In genomic region chr2:73282924-73283544, GRCh38 we compare ENCODE assay signal across 7 cellular contexts. TPM values are rescaled to one million over a fixed set of nuclear protein-coding genes. Genes with fewer than 3 reads are reported as not detected.
A peak's percentile ranks its signal among the peaks of the same experiment; 100 is the strongest.
DNase-seq lines count a peak whose midpoint lies in the region; ATAC-seq and TF ChIP-seq lines count a peak whose summit lies in the region.

No MANE protein-coding gene starts in this region.

- ATAC-seq in HG03039 (IDR thresholded peaks at IDR 0.05; ENCODE audit: unreplicated experiment) = no peak

- H3K9ac ChIP-seq in neuronal stem cell (ENCODE audit: low read depth, low read length, poor library complexity) = peak overlapping the region; percentile 82

- H3K27ac ChIP-seq in neuronal stem cell (replicated peaks; ENCODE audit: low read length) = no peak overlapping the region

- 0 out of 2 replicates have a peak, but pooled peaks cover 6% of the 10 kb centered on the region for H3K27me3 ChIP-seq in MG63
- H3K27me3 ChIP-seq in neuronal stem cell (ENCODE audit: control insufficient read depth in 3 of 3, insufficient read depth in 3 of 3, low read depth in 1 of 3, low read length in 3 of 3) = peaks cover 0 to 32% (median 15%) of the 10 kb centered on the region in 3 experiments

- H2BK120ac ChIP-seq in neuronal stem cell (ENCODE audit: low read depth, low read length) = no peak overlapping the region

- peak overlapping the region; percentile 98 for H2AFZ ChIP-seq in neuronal stem cell (ENCODE audit: low read length)

- H3K36me3 ChIP-seq in MG63 (no peaks in the 10 kb centered on the region), neuronal stem cell (replicated peaks in 1 of 2; ENCODE audit: control insufficient read depth in 2 of 2, insufficient read depth in 2 of 2, low read length in 2 of 2) (no peaks in the 10 kb centered on the region)

- H2BK15ac ChIP-seq in neuronal stem cell (ENCODE audit: low read length) = peak overlapping the region; percentile 41

- peak overlapping the region; percentile 85 for H3K4me2 ChIP-seq in neuronal stem cell (ENCODE audit: insufficient read depth, low read length, poor library complexity, severe bottlenecking)

- peaks cover 5 to 12% of the 10 kb centered on the region in 2 donors for H3K4me1 ChIP-seq in neuronal stem cell (ENCODE audit: control insufficient read depth in 2 of 2, insufficient read depth in 1 of 2, low read depth in 1 of 2, low read length in 2 of 2)

- peak overlapping the region; percentile 3 for H2AK5ac ChIP-seq in neuronal stem cell (ENCODE audit: low read depth, low read length)

- DNase-seq in GM12864 (ENCODE audit: low read depth) = no peak
- DNase-seq in MG63 = no peak
- DNase-seq in cardiac fibroblast (ENCODE audit: low read depth in 2 of 2) = no peak
- no peak for DNase-seq in neuronal stem cell (ENCODE audit: low spot score)
- no peak for DNase-seq in DMS53 (lab: John Stamatoyannopoulos, UW)
- DNase-seq in GM19240 (ENCODE audit: insufficient read length, low spot score) = no peak

- H3K9me3 ChIP-seq in MG63 (no peaks in the 10 kb centered on the region), neuronal stem cell (replicated peaks in 1 of 2; ENCODE audit: control insufficient read depth in 2 of 2, insufficient read depth in 1 of 2, low read depth in 1 of 2, low read length in 2 of 2) (peaks cover 0 to 2% of the 10 kb centered on the region in 2 donors)

- no peak overlapping the region for H3K4ac ChIP-seq in neuronal stem cell (ENCODE audit: low read length)

- H3K23ac ChIP-seq in neuronal stem cell (ENCODE audit: low read depth, low read length, poor library complexity) = peak overlapping the region; percentile 80

- no peaks in the 10 kb centered on the region for H3K79me1 ChIP-seq in neuronal stem cell (ENCODE audit: low read depth, low read length)

- H3K18ac ChIP-seq in neuronal stem cell (ENCODE audit: low read length) = peak overlapping the region; percentile 88

- WGBS in neuronal stem cell (ENCODE audit: extremely low coverage in 2 of 2, insufficient read length in 2 of 2, insufficient replicate concordance in 1 of 2), 2 donors = no CpG with 5 or more reads among the region's 5 CpGs

- H2BK12ac ChIP-seq in neuronal stem cell (ENCODE audit: low read length) = peak overlapping the region; percentile 47

- no peak overlapping the region for H2BK5ac ChIP-seq in neuronal stem cell (ENCODE audit: low read length)

- H3K14ac ChIP-seq in neuronal stem cell (ENCODE audit: low read length) = no peak overlapping the region

- TF ChIP-seq CTCF in GM12864 (IDR thresholded peaks at IDR 0.05; ENCODE audit: low read depth, low read length, missing control alignments) (peak; percentile 16), cardiac fibroblast (IDR thresholded peaks at IDR 0.05; ENCODE audit: low read depth, low read length) (no peak)

- no peak overlapping the region for H4K8ac ChIP-seq in neuronal stem cell (ENCODE audit: low read depth, low read length)

- H3K4me3 ChIP-seq in GM12864 (ENCODE audit: low read depth, low read length) = peak overlapping the region; percentile 83
- H3K4me3 ChIP-seq in MG63 = peak overlapping the region; percentile 57
- H3K4me3 ChIP-seq in cardiac fibroblast (replicated peaks in 1 of 2; ENCODE audit: low read depth in 2 of 2, low read length in 2 of 2) = peak overlapping the region; percentile 62 to 74
- peak overlapping the region; percentile 75 to 92 for H3K4me3 ChIP-seq in neuronal stem cell (ENCODE audit: low read length in 2 of 2)

- no peak overlapping the region for H4K91ac ChIP-seq in neuronal stem cell (ENCODE audit: low read depth, low read length, poor library complexity)

RNA-seq across cellular contexts. Expression of gene FBXO41, which starts 1.2 kb away (rescaled TPM):
- total RNA-seq in MG63 (2014; rRNA removed; shearing (Covaris generic); ENCODE audit: low replicate concordance) = 0.32 and 1.4 TPM in 2 replicates
- 3.3 TPM for polyA plus RNA-seq in neuronal stem cell (2013, experiment 1 of 2)
- polyA plus RNA-seq in neuronal stem cell (2013, experiment 2 of 2) = 3.3 TPM

RNA-seq across cellular contexts. Expression of gene EGR4, which starts 10.3 kb away (rescaled TPM):
- not detected in 2 replicates for total RNA-seq in MG63 (2014; rRNA removed; shearing (Covaris generic); ENCODE audit: low replicate concordance)
- polyA plus RNA-seq in neuronal stem cell (2013, experiment 1 of 2) = 0.10 TPM
- 0.10 TPM for polyA plus RNA-seq in neuronal stem cell (2013, experiment 2 of 2)

RNA-seq across cellular contexts. Expression of gene CCT7, which starts 48.9 kb away (rescaled TPM):
- 891 and 917 TPM in 2 replicates for total RNA-seq in MG63 (2014; rRNA removed; shearing (Covaris generic); ENCODE audit: low replicate concordance)
- 438 TPM for polyA plus RNA-seq in neuronal stem cell (2013, experiment 1 of 2)
- 440 TPM for polyA plus RNA-seq in neuronal stem cell (2013, experiment 2 of 2)

RNA-seq across cellular contexts. Expression of gene PRADC1, which starts 50.0 kb away (rescaled TPM):
- 30.0 and 35.7 TPM in 2 replicates for total RNA-seq in MG63 (2014; rRNA removed; shearing (Covaris generic); ENCODE audit: low replicate concordance)
- polyA plus RNA-seq in neuronal stem cell (2013, experiment 1 of 2) = 9.8 TPM
- polyA plus RNA-seq in neuronal stem cell (2013, experiment 2 of 2) = 9.4 TPM
